24 cellular contexts compared by ENCODE assay signal in genomic region chr15:67218428-67218827, GRCh38.
"Had no signal": no experiment of that assay in that cellular context is flagged by ENCODE, and none has a peak within 500 bp of the region (broad histone marks: within the 10 kb centered on the region; RNA-seq: fewer than 3 reads in every experiment).

No MANE protein-coding gene starts in this region.

- H3K4me2 ChIP-seq: neural progenitor cell, smooth muscle cell had no signal

- H3K27me3 Mint-ChIP-seq: naive thymus-derived CD8-positive, alpha-beta T cell; stimulated activated memory B cell treated with anti-CD40 and anti-IgM and Interleukin-4, amounts not matched to agents 10 μg/mL and 1 μg/mL and 100 μg/mL, for 72 hours had no signal

- H3K79me2 ChIP-seq: parathyroid adenoma had no signal

- FAIRE-seq: islet of Langerhans had no signal

- H2AFZ ChIP-seq: neural progenitor cell, parathyroid adenoma had no signal

- H3K4me3 ChIP-seq: left ventricle myocardium inferior, lung, neural progenitor cell, psoas muscle, right lobe of liver, smooth muscle cell, stomach, testis, thyroid gland, transverse colon, upper lobe of left lung, vagina had no signal

- H3K27ac ChIP-seq: left ventricle myocardium inferior, neural progenitor cell, neutrophil, parathyroid adenoma, psoas muscle, right lobe of liver, stomach, testis, thyroid gland, transverse colon, upper lobe of left lung, vagina had no signal

- DNase-seq: hypothalamus; immature natural killer cell; left ventricle myocardium inferior; naive thymus-derived CD8-positive, alpha-beta T cell; occipital lobe; psoas muscle; right lobe of liver; stimulated activated CD4-positive, alpha-beta T cell treated with anti-CD3 and anti-CD28 coated beads, Interleukin-15, amount 100 ng/mL, for 24 hours; stimulated activated CD4-positive, alpha-beta T cell treated with anti-CD3 and anti-CD28 coated beads, Interleukin-4, amount 100 ng/mL, for 24 hours; stimulated activated naive CD8-positive, alpha-beta T cell treated with anti-CD3 and anti-CD28 coated beads, Interleukin-15, Interleukin-2, amounts not matched to agents 100 U/mL and 50 U/mL, for 24 hours; stomach; testis; thyroid gland; transverse colon; upper lobe of left lung had no signal

- H3K4me1 Mint-ChIP-seq: immature natural killer cell, neural progenitor cell had no signal

- H3K4me3 Mint-ChIP-seq: immature natural killer cell; naive thymus-derived CD8-positive, alpha-beta T cell; nephron; neural progenitor cell; stimulated activated memory B cell treated with anti-CD40 and anti-IgM and Interleukin-4, amounts not matched to agents 10 μg/mL and 1 μg/mL and 100 μg/mL, for 72 hours had no signal

- ATAC-seq: naive thymus-derived CD8-positive, alpha-beta T cell; psoas muscle; right lobe of liver; stimulated activated memory B cell treated with anti-CD40 and anti-IgM and Interleukin-4, amounts not matched to agents 10 μg/mL and 1 μg/mL and 100 μg/mL, for 72 hours; stimulated activated naive CD8-positive, alpha-beta T cell treated with anti-CD3 and anti-CD28 coated beads, Interleukin-15, Interleukin-2, amounts not matched to agents 100 U/mL and 50 U/mL, for 24 hours had no signal

- H3K9me3 Mint-ChIP-seq: immature natural killer cell; naive thymus-derived CD8-positive, alpha-beta T cell; nephron; neural progenitor cell; stimulated activated memory B cell treated with anti-CD40 and anti-IgM and Interleukin-4, amounts not matched to agents 10 μg/mL and 1 μg/mL and 100 μg/mL, for 72 hours had no signal

- H3K36me3 ChIP-seq: left ventricle myocardium inferior, neural progenitor cell, right lobe of liver, thyroid gland, transverse colon, vagina had no signal

- H3K4me1 ChIP-seq: left ventricle myocardium inferior, neural progenitor cell, parathyroid adenoma, psoas muscle, right lobe of liver, stomach, testis, upper lobe of left lung had no signal

- H3K9ac ChIP-seq: neural progenitor cell, parathyroid adenoma had no signal

- H3K9me3 ChIP-seq: left ventricle myocardium inferior, neutrophil, psoas muscle, right lobe of liver, stomach, testis, thyroid gland, transverse colon, upper lobe of left lung, vagina had no signal

- H3K27ac Mint-ChIP-seq: nephron; neural progenitor cell; stimulated activated memory B cell treated with anti-CD40 and anti-IgM and Interleukin-4, amounts not matched to agents 10 μg/mL and 1 μg/mL and 100 μg/mL, for 72 hours had no signal

- H3K27me3 ChIP-seq: neural progenitor cell, neutrophil, right lobe of liver, stomach, testis, thyroid gland, transverse colon, upper lobe of left lung, vagina had no signal
